5 cellular contexts compared by ENCODE assay signal in genomic region chr2:154203902-154204301, GRCh38.
"Had no signal": no experiment of that assay in that cellular context is flagged by ENCODE, and none has a peak within 500 bp of the region (broad histone marks: within the 10 kb centered on the region; RNA-seq: fewer than 3 reads in every experiment).

No MANE protein-coding gene starts in this region.

- ATAC-seq: HepG2, K562 had no signal

- FAIRE-seq: HepG2, HTR-8/SVneo, K562 had no signal

- H3K4me3 ChIP-seq: K562 had no signal

- H3K27ac ChIP-seq: HL-60 had no signal

- DNase-seq: IMR-90 had no signal
